ENCODE assay signal across 8 cellular contexts in genomic region chr5:131171276-131171815, GRCh38. TPM values are rescaled to one million over a fixed set of nuclear protein-coding genes. Genes with fewer than 3 reads are reported as not detected.
DNase-seq lines count a peak whose midpoint lies in the region; ATAC-seq, FAIRE-seq and TF ChIP-seq lines count a peak whose summit lies in the region.

No MANE protein-coding gene starts in this region.

- ATAC-seq in stimulated activated naive CD8-positive, alpha-beta T cell treated with anti-CD3 and anti-CD28 coated beads, Interleukin-15, Interleukin-2, amounts not matched to agents 100 U/mL and 50 U/mL, for 24 hours: no peak
- ATAC-seq in GM21381 (IDR thresholded peaks at IDR 0.05; ENCODE audit: unreplicated experiment): no peak

- H3K9me3 ChIP-seq in kidney (ENCODE audit: control insufficient read depth in 1 of 2, low read length in 2 of 2): no peaks in the 10 kb centered on the region

- H3K27ac ChIP-seq in angular gyrus (ENCODE audit: low read depth, low read length) (peak overlapping the region; percentile 87), kidney (ENCODE audit: low read depth in 2 of 2, low read length in 2 of 2) (peak overlapping the region; percentile 57 to 73)

- peak overlapping the region; percentile 61 for H3K4me3 ChIP-seq in LNCaP clone FGC (ENCODE audit: low read depth, low read length)
- peak overlapping the region; percentile 78 to 80 for H3K4me3 ChIP-seq in kidney (ENCODE audit: low read length in 2 of 2)

- H3K4me1 ChIP-seq in kidney (ENCODE audit: control insufficient read depth in 1 of 2, insufficient read depth in 1 of 2, low read depth in 1 of 2, low read length in 2 of 2): peaks cover 6 to 9% of the 10 kb centered on the region in 2 donors

- intact Hi-C loops in kidney (cut with DNase I): no loop called here

- DNase-seq in EL: peak; percentile 11
- DNase-seq in LNCaP clone FGC (ENCODE audit: low read depth): no peak
- DNase-seq in kidney: no peak
- DNase-seq in stimulated activated naive CD8-positive, alpha-beta T cell treated with anti-CD3 and anti-CD28 coated beads, Interleukin-15, Interleukin-2, amounts not matched to agents 100 U/mL and 50 U/mL, for 24 hours: peak; percentile 28
- DNase-seq in HuH-7 (ENCODE audit: low spot score): no peak
- DNase-seq in DMS114 treated with DMSO at 0.1 percent for 48 hours (lab: John Stamatoyannopoulos, UW; ENCODE audit: unreplicated experiment): no peak

- TF ChIP-seq CTCF in LNCaP clone FGC (IDR thresholded peaks at IDR 0.05; ENCODE audit: control insufficient read depth, extremely low read depth, insufficient read depth) (no peak), kidney (IDR thresholded peaks at IDR 0.05; ENCODE audit: borderline replicate concordance, extremely low read depth, insufficient read depth) (no peak)

- peak overlapping the region; percentile 61 to 77 for H3K9ac ChIP-seq in kidney (ENCODE audit: low read length in 2 of 2)

- no peak for FAIRE-seq in kidney (lab: Jason Lieb, UNC)

- no peaks in the 10 kb centered on the region for H3K36me3 ChIP-seq in kidney (ENCODE audit: control insufficient read depth in 1 of 2, insufficient read depth in 2 of 2, low read length in 2 of 2)

RNA-seq across cellular contexts. Expression of gene LYRM7, which starts 0.6 kb away (rescaled TPM):
- total RNA-seq in kidney: 7.2 TPM
- polyA plus RNA-seq in kidney (ENCODE audit: insufficient read depth, low read depth, low replicate concordance): 5.4 TPM

RNA-seq across cellular contexts. Expression of gene HINT1, which starts 6.3 kb away (rescaled TPM):
- total RNA-seq in kidney: 220 TPM
- 583 TPM for polyA plus RNA-seq in kidney (ENCODE audit: insufficient read depth, low read depth, low replicate concordance)

Comparison
In these comparisons a context has a peak if more than half of its experiments do, and no peak if none do; other contexts are left out.
1. DNase-seq: peak in EL (single experiment) and stimulated activated naive CD8-positive, alpha-beta T cell treated with anti-CD3 and anti-CD28 coated beads, Interleukin-15, Interleukin-2, amounts not matched to agents 100 U/mL and 50 U/mL, for 24 hours (single experiment); none in LNCaP clone FGC (single experiment), kidney (single experiment), HuH-7 (single experiment) and DMS114 treated with DMSO at 0.1 percent for 48 hours (single experiment).